Comparison of ENCODE assay signal across 8 cellular contexts in the genomic region with DNA sequence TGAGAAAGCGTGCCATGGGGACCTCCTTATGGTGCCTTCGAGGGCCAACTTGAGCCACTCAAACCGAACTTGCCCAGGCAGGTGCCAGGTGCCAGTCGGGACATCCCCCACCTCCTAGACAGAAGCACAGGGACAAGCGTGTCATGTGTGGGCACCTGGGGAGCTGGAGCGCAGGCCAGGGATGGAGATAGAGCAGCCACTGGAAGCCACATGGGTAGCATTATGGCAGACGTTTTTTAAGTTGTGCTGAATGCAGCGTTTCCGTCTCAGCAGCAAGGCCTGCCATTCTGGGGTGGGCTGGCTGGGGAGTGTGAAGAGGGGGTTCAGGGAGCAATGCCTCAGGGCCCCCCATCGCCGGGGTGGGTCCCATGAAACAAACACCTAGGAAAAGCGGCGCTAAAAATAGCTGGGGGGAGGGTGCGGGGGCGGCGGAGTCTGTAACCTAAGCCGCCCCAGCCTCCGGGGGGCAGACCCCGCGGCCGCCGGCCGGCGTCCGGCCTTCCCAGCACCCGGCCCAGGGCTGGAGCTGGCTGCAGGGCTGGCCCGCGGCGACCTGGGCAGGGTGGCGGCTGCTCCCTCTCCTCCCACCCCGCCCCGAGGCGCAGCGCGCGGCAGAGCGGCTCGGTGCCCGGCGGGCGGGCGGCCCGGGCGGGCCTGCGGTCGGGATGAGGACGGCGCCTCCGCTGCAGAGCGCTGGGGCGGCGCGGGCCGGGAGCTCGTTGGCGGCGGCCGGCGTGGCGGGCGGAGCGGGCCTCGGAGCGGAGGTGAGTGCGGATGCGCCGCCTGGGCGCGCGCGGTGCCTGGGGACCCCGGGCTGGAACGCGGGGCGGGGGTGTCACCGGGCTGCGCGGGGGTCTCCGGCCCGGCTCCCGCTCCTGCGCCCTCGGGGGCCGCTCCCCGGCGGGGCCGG. TPM values are rescaled to one million over a fixed set of nuclear protein-coding genes. Genes with fewer than 3 reads are reported as not detected.
A peak's percentile ranks its signal among the peaks of the same experiment; 100 is the strongest.
DNase-seq lines count a peak whose midpoint lies in the region; ATAC-seq and TF ChIP-seq lines count a peak whose summit lies in the region.

A gene with protein sequence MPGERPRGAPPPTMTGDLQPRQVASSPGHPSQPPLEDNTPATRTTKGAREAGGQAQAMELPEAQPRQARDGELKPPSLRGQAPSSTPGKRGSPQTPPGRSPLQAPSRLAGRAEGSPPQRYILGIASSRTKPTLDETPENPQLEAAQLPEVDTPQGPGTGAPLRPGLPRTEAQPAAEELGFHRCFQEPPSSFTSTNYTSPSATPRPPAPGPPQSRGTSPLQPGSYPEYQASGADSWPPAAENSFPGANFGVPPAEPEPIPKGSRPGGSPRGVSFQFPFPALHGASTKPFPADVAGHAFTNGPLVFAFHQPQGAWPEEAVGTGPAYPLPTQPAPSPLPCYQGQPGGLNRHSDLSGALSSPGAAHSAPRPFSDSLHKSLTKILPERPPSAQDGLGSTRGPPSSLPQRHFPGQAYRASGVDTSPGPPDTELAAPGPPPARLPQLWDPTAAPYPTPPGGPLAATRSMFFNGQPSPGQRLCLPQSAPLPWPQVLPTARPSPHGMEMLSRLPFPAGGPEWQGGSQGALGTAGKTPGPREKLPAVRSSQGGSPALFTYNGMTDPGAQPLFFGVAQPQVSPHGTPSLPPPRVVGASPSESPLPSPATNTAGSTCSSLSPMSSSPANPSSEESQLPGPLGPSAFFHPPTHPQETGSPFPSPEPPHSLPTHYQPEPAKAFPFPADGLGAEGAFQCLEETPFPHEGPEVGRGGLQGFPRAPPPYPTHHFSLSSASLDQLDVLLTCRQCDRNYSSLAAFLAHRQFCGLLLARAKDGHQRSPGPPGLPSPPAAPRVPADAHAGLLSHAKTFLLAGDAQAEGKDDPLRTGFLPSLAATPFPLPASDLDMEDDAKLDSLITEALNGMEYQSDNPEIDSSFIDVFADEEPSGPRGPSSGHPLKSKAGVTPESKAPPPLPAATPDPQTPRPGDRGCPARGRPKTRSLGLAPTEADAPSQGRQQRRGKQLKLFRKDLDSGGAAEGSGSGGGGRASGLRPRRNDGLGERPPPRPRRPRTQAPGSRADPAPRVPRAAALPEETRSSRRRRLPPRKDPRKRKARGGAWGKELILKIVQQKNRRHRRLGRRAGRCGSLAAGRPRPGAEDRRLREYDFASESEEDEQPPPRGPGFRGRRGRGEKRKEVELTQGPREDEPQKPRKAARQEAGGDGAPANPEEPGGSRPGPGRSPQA (N-terminal part only) (plus strand): TSS at position 469 of the 910 bp plus-strand sequence. CDS start 44,512 bp downstream, outside the sequence.

- no peak within 1 kb of the TSS for H4K5ac ChIP-seq in H9 (ENCODE audit: insufficient read length, low read depth, low read length)

- H3K4me1 Mint-ChIP-seq in H9, result peaks cover 12% of the 10 kb centered on the region in 2 experiments
- peaks cover 11% of the 10 kb centered on the region for H3K4me1 Mint-ChIP-seq in stimulated activated effector memory CD8-positive, alpha-beta T cell treated with anti-CD3 and anti-CD28 coated beads, Interleukin-12 subunit alpha, Interleukin-12 subunit beta, amount 100 ng/mL, for 72 hours

- peaks cover 13% of the 10 kb centered on the region; the same call in 1 of the 2 replicates for H3K27me3 ChIP-seq in H9 (ENCODE audit: insufficient read depth, low read length)

- peak within 1 kb of the TSS; percentile 33 for H3K18ac ChIP-seq in H9 (ENCODE audit: insufficient read length, low read depth, low read length)

- no peaks in the 10 kb centered on the region for H3K79me2 ChIP-seq in H9 (ENCODE audit: insufficient read depth, low read length)

- no peaks in the 10 kb centered on the region for H3K9me3 Mint-ChIP-seq in H9
- H3K9me3 Mint-ChIP-seq in stimulated activated effector memory CD8-positive, alpha-beta T cell treated with anti-CD3 and anti-CD28 coated beads, Interleukin-12 subunit alpha, Interleukin-12 subunit beta, amount 100 ng/mL, for 72 hours, result no peaks in the 10 kb centered on the region

- no peak within 1 kb of the TSS for H2BK5ac ChIP-seq in H9 (ENCODE audit: insufficient read length, low read length)

- no peak within 1 kb of the TSS for H2AK5ac ChIP-seq in H9 (ENCODE audit: insufficient read length, low read length)

- H2BK20ac ChIP-seq in H9 (ENCODE audit: low read depth, low read length, poor library complexity, severe bottlenecking), result no peak within 1 kb of the TSS

- no CpG with 5 or more reads among the region's 87 CpGs for WGBS in H9 (ENCODE audit: extremely low coverage, insufficient read length, low lambda C conversion rate)

- TF ChIP-seq CTCF in H9 (conservative IDR thresholded peaks at IDR 0.05), result no peak
- TF ChIP-seq CTCF in astrocyte of the cerebellum (IDR thresholded peaks at IDR 0.05; ENCODE audit: low read depth, low read length, missing control alignments), result no peak
- TF ChIP-seq CTCF in GM10248 (IDR thresholded peaks at IDR 0.05; ENCODE audit: control extremely low read depth, extremely low read depth, low read depth, missing control alignments), result no peak

- CTCF ChIA-PET in GM10248 (lab: Yijun Ruan, JAX), result interaction anchor here (1.1 kb wide), 1 partner anchor 18 kb away, joined by 3 read pairs; no protein-coding TSS in a partner anchor

- in situ Hi-C loops in astrocyte of the cerebellum (cut with HindIII; ENCODE audit: low sequenced_read_pairs), result no loop called here

- H2BK12ac ChIP-seq in H9 (ENCODE audit: insufficient read length, low read depth, low read length), result no peak within 1 kb of the TSS

- H3K4me3 Mint-ChIP-seq in H9, result peak within 1 kb of the TSS; percentile 71 to 85
- peak within 1 kb of the TSS; percentile 49 for H3K4me3 Mint-ChIP-seq in stimulated activated effector memory CD8-positive, alpha-beta T cell treated with anti-CD3 and anti-CD28 coated beads, Interleukin-12 subunit alpha, Interleukin-12 subunit beta, amount 100 ng/mL, for 72 hours

- H3K4ac ChIP-seq in H9 (ENCODE audit: low read depth, low read length), result no peak within 1 kb of the TSS

- H3K27ac ChIP-seq in H9 (ENCODE audit: insufficient read length, low read depth, low read length), result no peak within 1 kb of the TSS

- H2BK15ac ChIP-seq in H9 (ENCODE audit: low read depth, low read length), result no peak within 1 kb of the TSS

- H3K9me3 ChIP-seq in H9 (ENCODE audit: control insufficient read depth, low read depth, low read length) (no peaks in the 10 kb centered on the region), iPS-18c (ENCODE audit: control insufficient read depth, insufficient read depth, low read length) (peaks cover 4% of the 10 kb centered on the region)

- peak within 1 kb of the TSS; percentile 47 for H3K4me3 ChIP-seq in astrocyte of the cerebellum (ENCODE audit: low read depth, low read length)
- peak within 1 kb of the TSS; percentile 38 for H3K4me3 ChIP-seq in iPS-18c (ENCODE audit: insufficient read depth, low read depth, low read length)

- H3K23ac ChIP-seq in H9 (ENCODE audit: insufficient read length, low read depth, low read length), result no peak within 1 kb of the TSS

- DNase-seq in H9, result no peak
- no peak for DNase-seq in astrocyte of the cerebellum (ENCODE audit: low read depth)
- no peak for DNase-seq in stimulated activated effector memory CD8-positive, alpha-beta T cell treated with anti-CD3 and anti-CD28 coated beads, Interleukin-12 subunit alpha, Interleukin-12 subunit beta, amount 100 ng/mL, for 72 hours (ENCODE audit: low spot score in 2 of 2)
- DNase-seq in HuH-7 (ENCODE audit: low spot score), result no peak
- no peak for DNase-seq in activated CD4-positive, CD25-positive, alpha-beta regulatory T cell treated with anti-CD3 and anti-CD28 coated beads, Interleukin-2, amount 50 U/mL, for 72 hours
- DNase-seq in GM10248 (ENCODE audit: extremely low spot score), result no peak

- no peaks in the 10 kb centered on the region for H3K79me1 ChIP-seq in H9 (ENCODE audit: insufficient read depth, low read depth, low read length, poor library complexity, severe bottlenecking)

- peak; percentile 12 for ATAC-seq in stimulated activated effector memory CD8-positive, alpha-beta T cell treated with anti-CD3 and anti-CD28 coated beads, Interleukin-12 subunit alpha, Interleukin-12 subunit beta, amount 100 ng/mL, for 72 hours
- no peak for ATAC-seq in GM18502 (IDR thresholded peaks at IDR 0.05; ENCODE audit: poor library complexity, unreplicated experiment)

- H3K9ac ChIP-seq in H9 (ENCODE audit: extremely low read depth, insufficient read length, low read length), result no peak within 1 kb of the TSS

- peaks cover 3% of the 10 kb centered on the region; the same call in 1 of the 2 replicates for H3K4me1 ChIP-seq in H9 (ENCODE audit: insufficient read depth, low read length)

- peak within 1 kb of the TSS; percentile 30 for H3K4me2 ChIP-seq in H9 (ENCODE audit: insufficient read depth, insufficient read length, low read length)

- H3T11ph ChIP-seq in H9 (ENCODE audit: low read length), result no peak within 1 kb of the TSS

- no peak within 1 kb of the TSS for H2AFZ ChIP-seq in H9 (ENCODE audit: low read length)

- H4K20me1 ChIP-seq in H9 (ENCODE audit: control insufficient read depth, insufficient read depth, insufficient read length), result no peaks in the 10 kb centered on the region

- H3K27me3 Mint-ChIP-seq in H9 (ENCODE audit: low read depth), result peaks cover 41% of the 10 kb centered on the region

- POLR2A ChIA-PET in GM10248 (lab: Yijun Ruan, JAX), result no interaction called here

- no peaks in the 10 kb centered on the region; a peak in 1 of 7 replicates for H3K36me3 Mint-ChIP-seq in H9 (ENCODE audit: insufficient read depth in 1 of 3, low read depth in 3 of 3)
- no peaks in the 10 kb centered on the region for H3K36me3 Mint-ChIP-seq in stimulated activated effector memory CD8-positive, alpha-beta T cell treated with anti-CD3 and anti-CD28 coated beads, Interleukin-12 subunit alpha, Interleukin-12 subunit beta, amount 100 ng/mL, for 72 hours

- no peak within 1 kb of the TSS for H3K14ac ChIP-seq in H9 (ENCODE audit: insufficient read depth, low read length)

- H4K8ac ChIP-seq in H9 (replicated peaks; ENCODE audit: insufficient read length, low read depth, low read length), result no peak within 1 kb of the TSS

- H3K27ac Mint-ChIP-seq in H9, result no peak within 1 kb of the TSS
- H3K27ac Mint-ChIP-seq in stimulated activated effector memory CD8-positive, alpha-beta T cell treated with anti-CD3 and anti-CD28 coated beads, Interleukin-12 subunit alpha, Interleukin-12 subunit beta, amount 100 ng/mL, for 72 hours, result no peak within 1 kb of the TSS

- no peak within 1 kb of the TSS for H2BK120ac ChIP-seq in H9 (ENCODE audit: low read depth, low read length, poor library complexity, severe bottlenecking)

- no peak within 1 kb of the TSS for H4K91ac ChIP-seq in H9 (ENCODE audit: insufficient read length, low read depth, low read length)

- peaks cover 5% of the 10 kb centered on the region for H3K23me2 ChIP-seq in H9 (ENCODE audit: insufficient read length, low read depth, low read length, poor library complexity, severe bottlenecking)

- no peak within 1 kb of the TSS for H3K56ac ChIP-seq in H9 (ENCODE audit: insufficient read length, low read depth, low read length)

RNA-seq across cellular contexts. Expression of the gene that starts here (rescaled TPM):
- 4.4 TPM in 2 replicates for total RNA-seq in H9 (2021)
